9 cellular contexts compared by ENCODE assay signal in genomic region chr14:71753126-71753830, GRCh38.
A peak's percentile ranks its signal among the peaks of the same experiment; 100 is the strongest.
DNase-seq lines count a peak whose midpoint lies in the region; ATAC-seq and TF ChIP-seq lines count a peak whose summit lies in the region.
"Had no signal": no experiment of that assay in that cellular context is flagged by ENCODE, and none has a peak within 500 bp of the region (broad histone marks: within the 10 kb centered on the region; RNA-seq: fewer than 3 reads in every experiment).

No MANE protein-coding gene starts in this region.

- H3K9me2 ChIP-seq in MM.1S (replicated peaks; ENCODE audit: insufficient read depth, low read length), result no peaks in the 10 kb centered on the region

- no peaks in the 10 kb centered on the region for H3F3A ChIP-seq in MM.1S (ENCODE audit: insufficient read depth, low read length)

- H3K79me2 ChIP-seq in MM.1S (ENCODE audit: low read length), result no peaks in the 10 kb centered on the region

- TF ChIP-seq CTCF in MM.1S (IDR thresholded peaks at IDR 0.05; ENCODE audit: low read length) (peak; percentile 61), foreskin fibroblast (IDR thresholded peaks at IDR 0.05; ENCODE audit: low read depth, low read length) (peak; percentile 92)

- H3K9me3 ChIP-seq in MM.1S (replicated peaks; ENCODE audit: insufficient read depth, low read length), result no peaks in the 10 kb centered on the region
- H3K9me3 ChIP-seq in stomach smooth muscle (ENCODE audit: control insufficient read depth in 2 of 2, low read length in 2 of 2), result peaks cover 0 to 12% of the 10 kb centered on the region in 2 donors

- DNase-seq in Daoy (ENCODE audit: low read depth) (peak; percentile 93), MM.1S (peak; percentile 41), RPMI8226 (peak; percentile 67), foreskin fibroblast (peak; percentile 79 to 94), non-pigmented ciliary epithelial cell (ENCODE audit: low read depth) (peak; percentile 44)
- peak; percentile 46 for DNase-seq in activated effector memory CD4-positive, alpha-beta T cell treated with Interleukin-2 at 50 U/mL for 16 hours

- no peaks in the 10 kb centered on the region for H4K20me1 ChIP-seq in MM.1S (ENCODE audit: insufficient read depth, low read length)

- no peak overlapping the region for H3K4me3 ChIP-seq in MM.1S (ENCODE audit: low read length)
- H3K4me3 ChIP-seq in foreskin fibroblast (ENCODE audit: low read depth in 1 of 2, low read length in 2 of 2), result peak overlapping the region in 1 of 2 donors; percentile 6
- H3K4me3 ChIP-seq in stomach smooth muscle (ENCODE audit: low read length in 2 of 2), result peak overlapping the region; percentile 22 to 43

- H2AFZ ChIP-seq in MM.1S (ENCODE audit: low read length), result peak overlapping the region; percentile 35; the same call in 1 of the 2 replicates

- H3K4me2 ChIP-seq in MM.1S (ENCODE audit: low read depth, low read length), result peak overlapping the region; percentile 21; the same call in 1 of the 2 replicates

- H3K36me3 ChIP-seq in MM.1S (replicated peaks; ENCODE audit: insufficient read depth, low read length) (no peaks in the 10 kb centered on the region), stomach smooth muscle (ENCODE audit: control insufficient read depth in 2 of 2, insufficient read depth in 2 of 2, low read length in 2 of 2) (no peaks in the 10 kb centered on the region)

- H3K27me3 ChIP-seq in MM.1S (replicated peaks; ENCODE audit: insufficient read depth, low read length) (no peaks in the 10 kb centered on the region), stomach smooth muscle (ENCODE audit: control insufficient read depth in 1 of 2, insufficient read depth in 2 of 2, low read length in 2 of 2) (no peaks in the 10 kb centered on the region)

- H3K9ac ChIP-seq in MM.1S (ENCODE audit: low read length) (no peak overlapping the region), stomach smooth muscle (ENCODE audit: low read length in 2 of 2) (no peak overlapping the region)

- H3K4me1 ChIP-seq in MM.1S (ENCODE audit: low read length), result no peaks in the 10 kb centered on the region
- H3K4me1 ChIP-seq in stomach smooth muscle (ENCODE audit: control insufficient read depth, insufficient read depth, low read length), result peaks cover 7% of the 10 kb centered on the region

- no peak overlapping the region for H3K27ac ChIP-seq in MM.1S (ENCODE audit: low read length)
- H3K27ac ChIP-seq in stomach smooth muscle (ENCODE audit: low read length), result no peak overlapping the region
- H3K27ac ChIP-seq: epithelial cell of prostate had no signal

- no peak for ATAC-seq in HG03571 (IDR thresholded peaks at IDR 0.05; ENCODE audit: unreplicated experiment)

Comparison
In these comparisons a context has a peak if more than half of its experiments do, and no peak if none do; other contexts are left out.
1. DNase-seq: peak in every context shown above with its lines; median percentile 93 in Daoy; 86 in foreskin fibroblast; 67 in RPMI8226; 46 in activated effector memory CD4-positive, alpha-beta T cell treated with Interleukin-2 at 50 U/mL for 16 hours; 44 in non-pigmented ciliary epithelial cell; 41 in MM.1S.